Comparison of ENCODE assay signal across 25 cellular contexts in the genomic region with DNA sequence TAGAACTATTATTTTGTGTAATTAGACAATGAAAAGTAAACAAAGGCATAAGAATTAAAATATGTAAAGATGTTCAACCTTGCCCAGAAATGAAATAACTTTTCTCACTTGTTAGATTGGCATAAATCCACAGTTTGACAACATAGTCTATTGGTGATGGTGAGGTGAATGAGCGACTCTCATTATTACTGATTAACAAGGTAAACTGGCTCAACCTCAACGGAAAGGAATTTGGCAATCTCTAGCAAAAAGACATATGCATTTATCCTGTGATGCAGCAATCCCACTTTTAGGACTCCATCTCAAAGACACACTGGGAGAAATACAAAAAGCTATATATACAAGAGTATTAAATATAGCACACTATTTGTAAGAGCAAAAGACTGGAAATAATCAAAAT.
"Had no signal": no experiment of that assay in that cellular context is flagged by ENCODE, and none has a peak within 500 bp of the region (broad histone marks: within the 10 kb centered on the region; RNA-seq: fewer than 3 reads in every experiment).

No MANE protein-coding gene starts in this region.

- DNase-seq: effector memory CD8-positive, alpha-beta T cell; foreskin fibroblast; gastrocnemius medialis; heart left ventricle; kidney glomerular epithelial cell; left ventricle myocardium superior; lower lobe of right lung; natural killer cell; occipital lobe; ovary; posterior cingulate gyrus; right lobe of liver; small intestine; stimulated activated CD4-positive, alpha-beta T cell treated with anti-CD3 and anti-CD28 coated beads, Interleukin-15, amount 100 ng/mL, for 24 hours; stimulated activated CD4-positive, alpha-beta T cell treated with anti-CD3 and anti-CD28 coated beads, Interleukin-2, amount 100 ng/mL, for 48 hours; stimulated activated naive B cell treated with anti-CD40 and anti-IgM and Interleukin-4, amounts not matched to agents 10 μg/mL and 1 μg/mL and 100 μg/mL, for 72 hours; upper lobe of left lung had no signal

- ATAC-seq: effector memory CD8-positive, alpha-beta T cell; esophagus mucosa; gastrocnemius medialis; heart left ventricle; left ventricle myocardium superior; lower lobe of right lung; natural killer cell; stimulated activated naive B cell treated with anti-CD40 and anti-IgM and Interleukin-4, amounts not matched to agents 10 μg/mL and 1 μg/mL and 100 μg/mL, for 72 hours had no signal

- H3K4me1 Mint-ChIP-seq: memory B cell; stimulated activated naive B cell treated with anti-CD40 and anti-IgM and Interleukin-4, amounts not matched to agents 10 μg/mL and 1 μg/mL and 100 μg/mL, for 72 hours had no signal

- H3K4me2 ChIP-seq: hepatocyte had no signal

- H3K27ac Mint-ChIP-seq: memory B cell; natural killer cell; stimulated activated naive B cell treated with anti-CD40 and anti-IgM and Interleukin-4, amounts not matched to agents 10 μg/mL and 1 μg/mL and 100 μg/mL, for 72 hours; stimulated activated naive CD8-positive, alpha-beta T cell treated with anti-CD3 and anti-CD28 coated beads, Interleukin-15, Interleukin-2, amounts not matched to agents 100 ng/mL and 50 ng/mL, for 24 hours had no signal

- H3K27ac ChIP-seq: coronary artery, gastrocnemius medialis, heart left ventricle, hepatocyte, lower lobe of right lung, ovary, right lobe of liver, thoracic aorta, tibial nerve, upper lobe of left lung had no signal

- H3K27me3 Mint-ChIP-seq: effector memory CD8-positive, alpha-beta T cell; memory B cell; stimulated activated naive B cell treated with anti-CD40 and anti-IgM and Interleukin-4, amounts not matched to agents 10 μg/mL and 1 μg/mL and 100 μg/mL, for 72 hours; stimulated activated naive CD8-positive, alpha-beta T cell treated with anti-CD3 and anti-CD28 coated beads, Interleukin-15, Interleukin-2, amounts not matched to agents 100 ng/mL and 50 ng/mL, for 24 hours had no signal

- H3K36me3 ChIP-seq: ovary had no signal

- FAIRE-seq: urothelium cell line had no signal

- H3K9me3 Mint-ChIP-seq: effector memory CD8-positive, alpha-beta T cell; memory B cell; natural killer cell; stimulated activated naive B cell treated with anti-CD40 and anti-IgM and Interleukin-4, amounts not matched to agents 10 μg/mL and 1 μg/mL and 100 μg/mL, for 72 hours; stimulated activated naive CD8-positive, alpha-beta T cell treated with anti-CD3 and anti-CD28 coated beads, Interleukin-15, Interleukin-2, amounts not matched to agents 100 ng/mL and 50 ng/mL, for 24 hours had no signal

- H3K27me3 ChIP-seq: gastrocnemius medialis, heart left ventricle, hepatocyte, ovary, right lobe of liver, tibial nerve, upper lobe of left lung had no signal

- H2AFZ ChIP-seq: hepatocyte had no signal

- H3K9me3 ChIP-seq: gastrocnemius medialis, heart left ventricle, lower lobe of right lung, ovary, right lobe of liver, thoracic aorta, tibial nerve, upper lobe of left lung had no signal

- H3K4me3 ChIP-seq: coronary artery, gastrocnemius medialis, heart left ventricle, hepatocyte, lower lobe of right lung, ovary, right lobe of liver, thoracic aorta, tibial nerve, upper lobe of left lung had no signal

- H3K4me1 ChIP-seq: gastrocnemius medialis, heart left ventricle, lower lobe of right lung, right lobe of liver, tibial nerve, upper lobe of left lung had no signal

- H3K79me2 ChIP-seq: hepatocyte had no signal

- H3K4me3 Mint-ChIP-seq: effector memory CD8-positive, alpha-beta T cell; memory B cell; natural killer cell; stimulated activated naive B cell treated with anti-CD40 and anti-IgM and Interleukin-4, amounts not matched to agents 10 μg/mL and 1 μg/mL and 100 μg/mL, for 72 hours; stimulated activated naive CD8-positive, alpha-beta T cell treated with anti-CD3 and anti-CD28 coated beads, Interleukin-15, Interleukin-2, amounts not matched to agents 100 ng/mL and 50 ng/mL, for 24 hours had no signal
